Comparison of ENCODE assay signal across 17 cellular contexts in genomic region chr15:71496336-71496955, GRCh38.
DNase-seq lines count a peak whose midpoint lies in the region; ATAC-seq and TF ChIP-seq lines count a peak whose summit lies in the region.
"Had no signal": no experiment of that assay in that cellular context is flagged by ENCODE, and none has a peak within 500 bp of the region (broad histone marks: within the 10 kb centered on the region; RNA-seq: fewer than 3 reads in every experiment).

No MANE protein-coding gene starts in this region.

- H3K27me3 ChIP-seq in BLaER1 treated with 17β-estradiol and CSF1 and Interleukin-3, amounts not matched to agents 10 nM and 100 nM: no peaks in the 10 kb centered on the region
- H3K27me3 ChIP-seq in mammary epithelial cell (ENCODE audit: insufficient read depth, low read length) (no peaks in the 10 kb centered on the region), right cardiac atrium (ENCODE audit: control insufficient read depth, insufficient read depth) (no peaks in the 10 kb centered on the region), tibial artery (no peaks in the 10 kb centered on the region)
- H3K27me3 ChIP-seq: suprapubic skin had no signal

- intact Hi-C loops in mammary epithelial cell (cut with micrococcal nuclease): no loop called here
- intact Hi-C loops in right cardiac atrium (cut with DNase I): no loop called here
- intact Hi-C loops in tibial artery (cut with DNase I; ENCODE audit: low total_unique reads): no loop called here

- H3K4me1 Mint-ChIP-seq in activated CD4-positive, alpha-beta T cell treated with anti-CD3 and anti-CD28 coated beads, Interleukin-2, amount 10 ng/mL, durations not matched to agents 7 days and 5 days: no peaks in the 10 kb centered on the region

- no TSS peak for BruUV-seq in mammary epithelial cell (replicated peaks; lab: Mats Ljungman, UMichigan)

- no peaks in the 10 kb centered on the region for H4K20me1 ChIP-seq in BLaER1 treated with 17β-estradiol and CSF1 and Interleukin-3, amounts not matched to agents 10 nM and 100 nM
- H4K20me1 ChIP-seq in mammary epithelial cell (ENCODE audit: insufficient read depth, low read length): no peaks in the 10 kb centered on the region

- peaks cover 4% of the 10 kb centered on the region for H3K79me2 ChIP-seq in mammary epithelial cell (ENCODE audit: insufficient read depth, low read length)

- no peak overlapping the region for H3K4me3 Mint-ChIP-seq in activated CD4-positive, alpha-beta T cell treated with anti-CD3 and anti-CD28 coated beads, Interleukin-2, amount 10 ng/mL, durations not matched to agents 7 days and 5 days
- H3K4me3 Mint-ChIP-seq: activated CD8-positive, alpha-beta T cell treated with anti-CD3 and anti-CD28 coated beads for 36 hours had no signal

- CTCF ChIA-PET in mammary epithelial cell (lab: Charles Lee; ENCODE audit: low non-redundant PET): no interaction called here
- CTCF ChIA-PET in activated CD4-positive, alpha-beta T cell treated with anti-CD3 and anti-CD28 coated beads, Interleukin-2, amount 10 ng/mL, durations not matched to agents 7 days and 5 days (lab: Charles Lee): interaction anchor here (1.5 kb wide), 1 partner anchor 11 kb away, joined by 5 read pairs; no protein-coding TSS in a partner anchor

- no peaks in the 10 kb centered on the region for H3K36me3 Mint-ChIP-seq in activated CD4-positive, alpha-beta T cell treated with anti-CD3 and anti-CD28 coated beads, Interleukin-2, amount 10 ng/mL, durations not matched to agents 7 days and 5 days (ENCODE audit: low read depth)

- peaks cover 7 to 18% (median 12%) of the 10 kb centered on the region in 11 experiments; a peak in 21 of 22 replicates for H3K9me3 ChIP-seq in BLaER1 treated with 17β-estradiol and CSF1 and Interleukin-3, amounts not matched to agents 10 nM and 100 nM (replicated peaks in 1 of 11)
- H3K9me3 ChIP-seq in mammary epithelial cell (replicated peaks; ENCODE audit: insufficient read depth, low read length): peaks cover 5% of the 10 kb centered on the region
- no peaks in the 10 kb centered on the region for H3K9me3 ChIP-seq in right cardiac atrium (ENCODE audit: control insufficient read depth, low read length)
- no peaks in the 10 kb centered on the region for H3K9me3 ChIP-seq in tibial artery
- H3K9me3 ChIP-seq: suprapubic skin had no signal

- ATAC-seq in right cardiac atrium: peak in 1 of 2 donors; percentile 58
- no peak for ATAC-seq in GM19395 (IDR thresholded peaks at IDR 0.05; ENCODE audit: unreplicated experiment)
- ATAC-seq: activated CD8-positive, alpha-beta T cell treated with anti-CD3 and anti-CD28 coated beads for 36 hours had no signal

- H3K4me1 ChIP-seq in BLaER1 treated with 17β-estradiol and CSF1 and Interleukin-3, amounts not matched to agents 10 nM and 100 nM: peaks cover 0 to 8% (median 7%) of the 10 kb centered on the region in 10 experiments; a peak in 9 of 20 replicates
- H3K4me1 ChIP-seq in mammary epithelial cell (ENCODE audit: insufficient read depth, low read length) (peaks cover 17% of the 10 kb centered on the region), right cardiac atrium (ENCODE audit: control insufficient read depth, insufficient read depth, low read length) (peaks cover 5% of the 10 kb centered on the region), tibial artery (peaks cover 0 to 18% (median 5%) of the 10 kb centered on the region in 4 donors)

- H3K27ac Mint-ChIP-seq in activated CD4-positive, alpha-beta T cell treated with anti-CD3 and anti-CD28 coated beads, Interleukin-2, amount 10 ng/mL, durations not matched to agents 7 days and 5 days: no peak overlapping the region
- H3K27ac Mint-ChIP-seq: activated CD8-positive, alpha-beta T cell treated with anti-CD3 and anti-CD28 coated beads for 36 hours had no signal

- POLR2A ChIA-PET in activated CD4-positive, alpha-beta T cell treated with anti-CD3 and anti-CD28 coated beads, Interleukin-2, amount 10 ng/mL, durations not matched to agents 7 days and 5 days (lab: Charles Lee): no interaction called here

- H3K27me3 Mint-ChIP-seq in activated CD4-positive, alpha-beta T cell treated with anti-CD3 and anti-CD28 coated beads, Interleukin-2, amount 10 ng/mL, durations not matched to agents 7 days and 5 days: peaks cover 11% of the 10 kb centered on the region

- H3K9me3 Mint-ChIP-seq in activated CD4-positive, alpha-beta T cell treated with anti-CD3 and anti-CD28 coated beads, Interleukin-2, amount 10 ng/mL, durations not matched to agents 7 days and 5 days: no peaks in the 10 kb centered on the region

- peak; percentile 75 for DNase-seq in HT1080 (ENCODE audit: low read depth)
- peak; percentile 47 for DNase-seq in mammary epithelial cell
- no peak for DNase-seq in right cardiac atrium
- no peak for DNase-seq in NCI-H774 (lab: John Stamatoyannopoulos, UW)
- no peak for DNase-seq in activated CD4-positive, alpha-beta T cell treated with anti-CD3 and anti-CD28 coated beads, Interleukin-2, amount 10 ng/mL, durations not matched to agents 7 days and 5 days
- no peak for DNase-seq in tibial artery
- DNase-seq: activated CD8-positive, alpha-beta T cell treated with anti-CD3 and anti-CD28 coated beads for 36 hours; hypothalamus; left cardiac atrium; NCI-H2081; NCI-H510A treated with DMSO at 0.1 percent for 48 hours; occipital lobe; stimulated activated CD4-positive, alpha-beta T cell treated with anti-CD3 and anti-CD28 coated beads, Interleukin-4, amount 100 ng/mL, for 24 hours; stimulated activated CD8-positive, alpha-beta memory T cell treated with anti-CD3 and anti-CD28 coated beads, Interleukin-4, amount 100 ng/mL, for 48 hours had no signal

- H3K9ac ChIP-seq in BLaER1 treated with 17β-estradiol and CSF1 and Interleukin-3, amounts not matched to agents 10 nM and 100 nM: no peak overlapping the region
- H3K9ac ChIP-seq in mammary epithelial cell (ENCODE audit: insufficient read depth, low read length): no peak overlapping the region

- in situ Hi-C loops in mammary epithelial cell (cut with MboI; ENCODE audit: low sequenced_read_pairs in 2 of 2): no loop called here

- no peak overlapping the region for H3K4me3 ChIP-seq in BLaER1 treated with 17β-estradiol and CSF1 and Interleukin-3, amounts not matched to agents 10 nM and 100 nM
- H3K4me3 ChIP-seq in mammary epithelial cell (replicated peaks in 1 of 3; ENCODE audit: insufficient read depth in 1 of 3, low read depth in 2 of 3, low read length in 3 of 3) (no peak overlapping the region), right cardiac atrium (ENCODE audit: low read length) (no peak overlapping the region), tibial artery (no peak overlapping the region)
- H3K4me3 ChIP-seq: suprapubic skin had no signal

- 73% methylated on average over 4 of the region's 4 CpGs for WGBS in mammary epithelial cell (ENCODE audit: low coverage, missing lambda C conversion rate)
- 47% methylated on average over 4 of the region's 4 CpGs for WGBS in right cardiac atrium

- no peaks in the 10 kb centered on the region for H3K36me3 ChIP-seq in BLaER1 treated with 17β-estradiol and CSF1 and Interleukin-3, amounts not matched to agents 10 nM and 100 nM
- H3K36me3 ChIP-seq in mammary epithelial cell (ENCODE audit: insufficient read depth, low read length) (no peaks in the 10 kb centered on the region), tibial artery (no peaks in the 10 kb centered on the region)
- H3K36me3 ChIP-seq: suprapubic skin had no signal

- H2AFZ ChIP-seq in mammary epithelial cell (ENCODE audit: low read depth, low read length): peak overlapping the region; percentile 42

- H3K27ac ChIP-seq in BLaER1 treated with 17β-estradiol and CSF1 and Interleukin-3, amounts not matched to agents 10 nM and 100 nM: no peak overlapping the region
- no peak overlapping the region for H3K27ac ChIP-seq in mammary epithelial cell (ENCODE audit: insufficient read depth, low read depth, low read length)
- peak overlapping the region; percentile 30 for H3K27ac ChIP-seq in right cardiac atrium (ENCODE audit: low read length)
- no peak overlapping the region for H3K27ac ChIP-seq in tibial artery
- H3K27ac ChIP-seq: suprapubic skin had no signal

- peak overlapping the region in 7 of 11 experiments; percentile 15 to 60 (median 41); a peak in 13 of 22 replicates for H3K4me2 ChIP-seq in BLaER1 treated with 17β-estradiol and CSF1 and Interleukin-3, amounts not matched to agents 10 nM and 100 nM
- no peak overlapping the region for H3K4me2 ChIP-seq in mammary epithelial cell (ENCODE audit: insufficient read depth, low read depth, low read length)

- dilution Hi-C loops in mammary epithelial cell (cut with HindIII; ENCODE audit: low sequenced_read_pairs): no loop called here

- TF ChIP-seq CTCF in mammary epithelial cell (conservative IDR thresholded peaks at IDR 0.05 in 1 of 2, IDR thresholded peaks at IDR 0.05 in 1 of 2; ENCODE audit: extremely low read depth in 1 of 2, insufficient read depth in 1 of 2, low read depth in 1 of 2, low read length in 2 of 2) (no peak), tibial artery (IDR thresholded peaks at IDR 0.05) (no peak)

Comparison
In these comparisons a context has a peak if more than half of its experiments do, and no peak if none do; other contexts are left out.
1. DNase-seq: peak in HT1080 (single experiment) and mammary epithelial cell (single experiment); none in right cardiac atrium (0 of 3), NCI-H774 (single experiment), activated CD4-positive, alpha-beta T cell treated with anti-CD3 and anti-CD28 coated beads, Interleukin-2, amount 10 ng/mL, durations not matched to agents 7 days and 5 days (single experiment) and tibial artery (0 of 2).